In the genomic region with DNA sequence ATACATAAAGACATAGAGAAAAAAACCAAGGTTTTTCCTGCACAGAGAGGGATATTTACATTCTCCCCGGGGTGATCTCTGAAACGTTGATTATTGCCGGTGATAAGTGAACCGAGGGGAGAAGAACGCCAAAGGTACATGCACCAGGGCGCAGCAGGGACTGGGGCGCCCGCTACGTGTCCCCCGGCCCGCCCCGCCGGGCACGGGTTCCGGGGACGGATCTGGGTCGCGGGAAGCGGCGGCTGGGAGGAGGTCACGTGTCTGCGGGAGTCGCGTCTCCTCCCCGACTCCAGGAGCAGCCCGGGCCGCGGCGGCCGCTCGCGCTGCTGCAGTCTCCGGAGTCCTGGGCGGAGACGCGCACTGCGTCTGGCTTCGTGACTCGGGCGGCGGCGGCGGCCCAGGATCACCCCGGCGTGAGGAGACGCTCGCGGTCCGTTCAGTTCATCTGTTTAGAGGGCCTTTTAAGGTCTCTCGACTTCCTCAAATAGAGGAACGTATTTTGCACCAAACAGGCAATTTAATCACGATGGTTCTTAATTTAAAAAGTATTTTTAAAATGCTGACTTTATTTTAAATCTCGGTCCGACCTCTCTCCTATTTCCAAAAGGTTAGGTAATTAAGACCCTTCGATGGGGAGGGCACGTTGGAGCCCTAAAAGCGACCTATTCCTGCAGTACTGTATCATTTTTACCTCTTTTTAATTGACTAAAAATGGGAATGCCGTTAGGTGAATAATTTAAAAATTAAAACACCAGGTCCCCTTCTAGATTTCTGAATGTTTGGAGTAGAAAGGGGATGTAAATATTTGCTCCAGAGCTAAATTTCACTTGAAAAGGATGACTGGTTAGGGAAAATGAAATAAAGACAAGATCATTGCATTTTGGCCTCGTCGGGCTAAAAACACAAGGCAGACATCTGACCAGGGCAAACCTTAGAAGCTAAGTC, we compare ENCODE assay signal across 8 cellular contexts. TPM values are rescaled to one million over a fixed set of nuclear protein-coding genes. Genes with fewer than 3 reads are reported as not detected.
DNase-seq lines count a peak whose midpoint lies in the region; ATAC-seq and TF ChIP-seq lines count a peak whose summit lies in the region.

No MANE protein-coding gene starts in this region.

- H3K4me3 ChIP-seq in HUES64 (ENCODE audit: low read length) = peak overlapping the region; percentile 65
- H3K4me3 ChIP-seq in cardiac fibroblast (replicated peaks in 1 of 2; ENCODE audit: low read depth in 2 of 2, low read length in 2 of 2) = peak overlapping the region; percentile 63

- no peaks in the 10 kb centered on the region for H3K36me3 ChIP-seq in HUES64 (ENCODE audit: insufficient read depth, low read length)

- peak; percentile 66 for DNase-seq in DMS153 (lab: John Stamatoyannopoulos, UW)
- DNase-seq in GM20000 (ENCODE audit: low spot score) = peak; percentile 76
- DNase-seq in SK-MEL-5 (ENCODE audit: low read depth, low spot score) = peak; percentile 80
- peak; percentile 80 to 84 for DNase-seq in cardiac fibroblast (ENCODE audit: low read depth in 2 of 2)
- DNase-seq in iPS-NIHi7 (ENCODE audit: extremely low spot score) = peak; percentile 90
- peak; percentile 92 for DNase-seq in sciatic nerve (ENCODE audit: low spot score)

- in situ Hi-C loops in SK-MEL-5 (cut with HindIII; ENCODE audit: low pct_unique_long_range_greater_than_20kb, low sequenced_read_pairs) = no loop called here

- H3K9me3 ChIP-seq in HUES64 (ENCODE audit: insufficient read depth, low read depth, low read length) = no peaks in the 10 kb centered on the region

- intact Hi-C loops in sciatic nerve (cut with DNase I) = no loop called here

- peaks cover 28% of the 10 kb centered on the region for H3K4me1 ChIP-seq in HUES64 (ENCODE audit: insufficient read depth, low read length)

- WGBS in HUES64 = 2% methylated on average over 56 of the region's 60 CpGs

- TF ChIP-seq CTCF in GM20000 (IDR thresholded peaks at IDR 0.05; ENCODE audit: extremely low read depth, missing control alignments) (no peak), cardiac fibroblast (IDR thresholded peaks at IDR 0.05; ENCODE audit: low read depth, low read length) (no peak)

- peak overlapping the region; percentile 4; the same call in 1 of the 2 replicates for H3K9ac ChIP-seq in HUES64 (ENCODE audit: low read depth, low read length)

- ATAC-seq in sciatic nerve (peak; percentile 80), HG02973 (IDR thresholded peaks at IDR 0.05; ENCODE audit: unreplicated experiment) (no peak)

- H3K27ac ChIP-seq in HUES64 (ENCODE audit: low read depth, low read length) = no peak overlapping the region

- peaks cover 97% of the 10 kb centered on the region for H3K27me3 ChIP-seq in HUES64 (ENCODE audit: insufficient read depth, low read length)

RNA-seq across cellular contexts. Expression of a gene that starts 1.8 kb away (rescaled TPM):
- 0.55 TPM for polyA plus RNA-seq in HUES64 (2013, experiment 1 of 2)
- 1.2 TPM for polyA plus RNA-seq in HUES64 (2013, experiment 2 of 2)
- total RNA-seq in SK-MEL-5 (2014; rRNA removed; shearing (Covaris generic)) = 9.5 and 17.7 TPM in 2 replicates
- polyA plus RNA-seq in SK-MEL-5 (2015; cell fraction: cytosol; rRNA removed) = 10.5 and 12.2 TPM in 2 replicates
- polyA plus RNA-seq in SK-MEL-5 (2015; cell fraction: nucleus; rRNA removed) = 34.1 and 56.0 TPM in 2 replicates
- 64.4 TPM for total RNA-seq in sciatic nerve
